ENCODE assay signal across 10 cellular contexts in genomic region chr13:113860579-113861432, GRCh38. TPM values are rescaled to one million over a fixed set of nuclear protein-coding genes. Genes with fewer than 3 reads are reported as not detected.
DNase-seq lines count a peak whose midpoint lies in the region; ATAC-seq and TF ChIP-seq lines count a peak whose summit lies in the region.
"Had no signal": no experiment of that assay in that cellular context is flagged by ENCODE, and none has a peak within 500 bp of the region (broad histone marks: within the 10 kb centered on the region; RNA-seq: fewer than 3 reads in every experiment).

No MANE protein-coding gene starts in this region.

- peaks cover 11% of the 10 kb centered on the region for H3K9me3 Mint-ChIP-seq in activated naive CD8-positive, alpha-beta T cell treated with anti-CD3 and anti-CD28 coated beads, Interleukin-2, amount 50 U/mL, for 24 hours
- no peaks in the 10 kb centered on the region for H3K9me3 Mint-ChIP-seq in activated naive CD8-positive, alpha-beta T cell treated with anti-CD3 and anti-CD28 coated beads for 36 hours

- H3K36me3 ChIP-seq in mesenchymal stem cell (ENCODE audit: control insufficient read depth in 1 of 2, insufficient read depth in 2 of 2, low read depth in 1 of 2, low read length in 2 of 2) = peaks cover 38 to 41% of the 10 kb centered on the region in 2 experiments
- H3K36me3 ChIP-seq in upper lobe of right lung = no peaks in the 10 kb centered on the region
- H3K36me3 ChIP-seq: BLaER1 had no signal

- 43% methylated on average over 16 of the region's 16 CpGs for WGBS in mesenchymal stem cell

- peak overlapping the region; percentile 58 to 78 for H3K18ac ChIP-seq in mesenchymal stem cell (ENCODE audit: low read depth in 1 of 2, low read length in 2 of 2)

- DNase-seq in activated naive CD8-positive, alpha-beta T cell treated with anti-CD3 and anti-CD28 coated beads, Interleukin-2, amount 50 U/mL, for 24 hours = no peak
- DNase-seq in activated naive CD8-positive, alpha-beta T cell treated with anti-CD3 and anti-CD28 coated beads for 36 hours = no peak
- DNase-seq in coronary artery (ENCODE audit: low spot score) = peak; percentile 73
- DNase-seq in mesenchymal stem cell = no peak
- DNase-seq in upper lobe of right lung = peak; percentile 80
- DNase-seq in stimulated activated CD4-positive, alpha-beta T cell treated with anti-CD3 and anti-CD28 coated beads, Interleukin-12 subunit alpha, Interleukin-12 subunit beta, amount 100 ng/mL, for 4 hours = no peak
- no peak for DNase-seq in omental fat pad (ENCODE audit: low spot score)
- DNase-seq: NCI-H2227 treated with DMSO at 0.1 percent for 48 hours had no signal

- peaks cover 10% of the 10 kb centered on the region for H3K4me1 Mint-ChIP-seq in activated naive CD8-positive, alpha-beta T cell treated with anti-CD3 and anti-CD28 coated beads, Interleukin-2, amount 50 U/mL, for 24 hours
- peaks cover 7% of the 10 kb centered on the region for H3K4me1 Mint-ChIP-seq in activated naive CD8-positive, alpha-beta T cell treated with anti-CD3 and anti-CD28 coated beads for 36 hours

- peak overlapping the region; percentile 8 for H3K4me2 ChIP-seq in mesenchymal stem cell (ENCODE audit: low read length, poor library complexity, severe bottlenecking)
- H3K4me2 ChIP-seq: BLaER1 had no signal

- H3K14ac ChIP-seq in mesenchymal stem cell (ENCODE audit: low read length in 2 of 2) = peak overlapping the region in 1 of 2 experiments; percentile 5

- ATAC-seq in activated naive CD8-positive, alpha-beta T cell treated with anti-CD3 and anti-CD28 coated beads, Interleukin-2, amount 50 U/mL, for 24 hours = no peak
- ATAC-seq in upper lobe of right lung (peak; percentile 80), HG03432 (IDR thresholded peaks at IDR 0.05; ENCODE audit: unreplicated experiment) (no peak), omental fat pad (ENCODE audit: low FRiP score) (no peak)

- H3K4ac ChIP-seq in mesenchymal stem cell (ENCODE audit: low read depth in 1 of 2, low read length in 2 of 2) = peak overlapping the region in 1 of 2 experiments; percentile 43

- H4K91ac ChIP-seq in mesenchymal stem cell (ENCODE audit: low read length) = peak overlapping the region; percentile 37

- peak overlapping the region; percentile 33 to 89 for H3K27ac ChIP-seq in coronary artery
- H3K27ac ChIP-seq in mesenchymal stem cell (ENCODE audit: low read length, poor library complexity, severe bottlenecking) = peak overlapping the region; percentile 83
- peak overlapping the region; percentile 55 for H3K27ac ChIP-seq in upper lobe of right lung
- H3K27ac ChIP-seq: BLaER1 had no signal

- intact Hi-C loops in upper lobe of right lung (cut with DNase I) = no loop called here

- H3K79me1 ChIP-seq in mesenchymal stem cell (replicated peaks; ENCODE audit: low read length, poor library complexity, severe bottlenecking) = peaks cover 2% of the 10 kb centered on the region

- no peak for TF ChIP-seq CTCF in coronary artery (IDR thresholded peaks at IDR 0.05)
- no peak for TF ChIP-seq CTCF in upper lobe of right lung (IDR thresholded peaks at IDR 0.05)
- no peak for TF ChIP-seq CTCF in omental fat pad (IDR thresholded peaks at IDR 0.05)

- peak overlapping the region; percentile 9 for H2BK120ac ChIP-seq in mesenchymal stem cell (ENCODE audit: low read depth, low read length)

- H3K4me3 ChIP-seq in coronary artery = no peak overlapping the region
- H3K4me3 ChIP-seq in mesenchymal stem cell (ENCODE audit: insufficient read depth in 1 of 2, low read depth in 1 of 2, low read length in 2 of 2) = peak overlapping the region in 1 of 2 experiments; percentile 93
- no peak overlapping the region for H3K4me3 ChIP-seq in upper lobe of right lung
- H3K4me3 ChIP-seq: BLaER1 had no signal

- no peak overlapping the region for H2BK5ac ChIP-seq in mesenchymal stem cell (ENCODE audit: low read depth, low read length, poor library complexity, severe bottlenecking)

- no peaks in the 10 kb centered on the region for H3K9me3 ChIP-seq in mesenchymal stem cell (ENCODE audit: control insufficient read depth, low read length)
- no peaks in the 10 kb centered on the region for H3K9me3 ChIP-seq in upper lobe of right lung

- H2BK12ac ChIP-seq in mesenchymal stem cell (ENCODE audit: low read length in 2 of 2) = no peak overlapping the region

- H2AK5ac ChIP-seq in mesenchymal stem cell (ENCODE audit: low read length, severe bottlenecking) = peak overlapping the region; percentile 84

- no peaks in the 10 kb centered on the region for H3K27me3 ChIP-seq in mesenchymal stem cell (ENCODE audit: control insufficient read depth in 1 of 2, insufficient read depth in 1 of 2, low read length in 2 of 2)
- H3K27me3 ChIP-seq in upper lobe of right lung = peaks cover 14% of the 10 kb centered on the region

- H3K27me3 Mint-ChIP-seq in activated naive CD8-positive, alpha-beta T cell treated with anti-CD3 and anti-CD28 coated beads, Interleukin-2, amount 50 U/mL, for 24 hours = peaks cover 33% of the 10 kb centered on the region
- H3K27me3 Mint-ChIP-seq in activated naive CD8-positive, alpha-beta T cell treated with anti-CD3 and anti-CD28 coated beads for 36 hours = peaks cover 41% of the 10 kb centered on the region

- H3K36me3 Mint-ChIP-seq in activated naive CD8-positive, alpha-beta T cell treated with anti-CD3 and anti-CD28 coated beads, Interleukin-2, amount 50 U/mL, for 24 hours (ENCODE audit: low read depth) = no peaks in the 10 kb centered on the region
- no peaks in the 10 kb centered on the region for H3K36me3 Mint-ChIP-seq in activated naive CD8-positive, alpha-beta T cell treated with anti-CD3 and anti-CD28 coated beads for 36 hours

- no peak overlapping the region for H2AFZ ChIP-seq in mesenchymal stem cell (ENCODE audit: low read depth, low read length)

- H3K9ac ChIP-seq in mesenchymal stem cell (ENCODE audit: low read length) = no peak overlapping the region
- H3K9ac ChIP-seq: BLaER1 had no signal

- peaks cover 44% of the 10 kb centered on the region for H3K4me1 ChIP-seq in mesenchymal stem cell (ENCODE audit: control insufficient read depth, insufficient read depth, low read depth, low read length)
- peaks cover 42% of the 10 kb centered on the region for H3K4me1 ChIP-seq in upper lobe of right lung

- H3K23ac ChIP-seq in mesenchymal stem cell (ENCODE audit: low read length in 2 of 2) = peak overlapping the region in 1 of 2 experiments; percentile 29

- H4K8ac ChIP-seq in mesenchymal stem cell (ENCODE audit: low read length) = peak overlapping the region; percentile 88

- H2BK15ac ChIP-seq in mesenchymal stem cell (ENCODE audit: low read depth, poor library complexity, severe bottlenecking) = no peak overlapping the region

- no peak overlapping the region for H3K27ac Mint-ChIP-seq in activated naive CD8-positive, alpha-beta T cell treated with anti-CD3 and anti-CD28 coated beads, Interleukin-2, amount 50 U/mL, for 24 hours
- H3K27ac Mint-ChIP-seq in activated naive CD8-positive, alpha-beta T cell treated with anti-CD3 and anti-CD28 coated beads for 36 hours = no peak overlapping the region

- H3K4me3 Mint-ChIP-seq in activated naive CD8-positive, alpha-beta T cell treated with anti-CD3 and anti-CD28 coated beads, Interleukin-2, amount 50 U/mL, for 24 hours = peak overlapping the region; percentile 20
- H3K4me3 Mint-ChIP-seq in activated naive CD8-positive, alpha-beta T cell treated with anti-CD3 and anti-CD28 coated beads for 36 hours = no peak overlapping the region

RNA-seq across cellular contexts. Expression of gene GAS6, which starts 3.1 kb away (rescaled TPM):
- under 1 TPM; 0.16 to 0.27 TPM for total RNA-seq in activated naive CD8-positive, alpha-beta T cell treated with anti-CD3 and anti-CD28 coated beads for 36 hours
- polyA plus RNA-seq in mesenchymal stem cell (2013, experiment 1 of 2) = 126 TPM
- polyA plus RNA-seq in mesenchymal stem cell (2013, experiment 2 of 2) = 127 TPM
- 197 TPM for total RNA-seq in upper lobe of right lung
- 100 to 1,000 TPM; 129 to 207 (median 164) TPM for total RNA-seq in omental fat pad

Comparison
In these comparisons a context has a peak if more than half of its experiments do, and no peak if none do; other contexts are left out.
1. DNase-seq: peak in coronary artery (single experiment) and upper lobe of right lung (single experiment); none in activated naive CD8-positive, alpha-beta T cell treated with anti-CD3 and anti-CD28 coated beads, Interleukin-2, amount 50 U/mL, for 24 hours (single experiment), activated naive CD8-positive, alpha-beta T cell treated with anti-CD3 and anti-CD28 coated beads for 36 hours (single experiment), mesenchymal stem cell (single experiment), stimulated activated CD4-positive, alpha-beta T cell treated with anti-CD3 and anti-CD28 coated beads, Interleukin-12 subunit alpha, Interleukin-12 subunit beta, amount 100 ng/mL, for 4 hours (single experiment) and omental fat pad (single experiment).
2. RNA of gene GAS6, which starts 3.1 kb away (total RNA-seq): 197 TPM in upper lobe of right lung (single experiment) and 129 to 207 TPM in omental fat pad; 0.16 to 0.27 TPM in activated naive CD8-positive, alpha-beta T cell treated with anti-CD3 and anti-CD28 coated beads for 36 hours; every median in the first group is over 100 times any median in the second.
3. Peak in every context shown above with its lines, with median percentiles within 50 percentile points of each other: H3K27ac ChIP-seq.